Comparison of ENCODE assay signal across 7 cellular contexts in the genomic region with DNA sequence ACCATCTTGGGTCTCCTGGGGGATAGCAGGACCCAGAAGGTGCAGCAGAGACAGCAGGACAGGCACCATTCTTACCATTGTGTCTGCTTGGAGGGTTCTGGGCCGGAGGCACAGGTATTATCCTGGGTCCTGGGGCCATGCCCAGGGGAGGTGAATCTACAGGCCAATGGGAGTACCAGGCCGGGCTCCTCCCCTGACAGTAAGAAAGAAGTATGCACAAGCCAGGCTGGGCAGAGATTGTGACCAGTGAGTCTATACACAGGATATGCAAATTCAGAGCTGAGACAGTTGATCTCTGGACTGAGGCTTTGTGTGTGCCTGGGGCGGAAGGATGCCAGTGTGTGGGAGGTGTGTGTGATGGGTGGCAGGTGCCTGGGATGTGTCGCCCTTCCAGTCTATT. TPM values are rescaled to one million over a fixed set of nuclear protein-coding genes. Genes with fewer than 3 reads are reported as not detected.
DNase-seq lines count a peak whose midpoint lies in the region; ATAC-seq and TF ChIP-seq lines count a peak whose summit lies in the region.
"Not testable (repeated sequence)": the region's sequence is repeated elsewhere in the genome, so short reads cannot be mapped to it uniquely, and the experiment has no call there.

No MANE protein-coding gene starts in this region.

- not testable (repeated sequence) for H3K27me3 ChIP-seq in HUES6 (ENCODE audit: control insufficient read depth, insufficient read depth, low read length); body of pancreas

- ATAC-seq in GM18861 (IDR thresholded peaks at IDR 0.05; ENCODE audit: unreplicated experiment) (peak; percentile 87), GM21526 (IDR thresholded peaks at IDR 0.05; ENCODE audit: low FRiP score, unreplicated experiment) (peak; percentile 58), HG03060 (IDR thresholded peaks at IDR 0.05; ENCODE audit: low read depth, unreplicated experiment) (peak; percentile 75), SK-N-SH treated with all-trans-retinoic acid at 6 μM for 48 hours (peak; percentile 9; the same call in 2 of the 3 replicates), body of pancreas (peak; percentile 19), mucosa of descending colon (peak; percentile 57)

- not testable (repeated sequence) for H3K27ac ChIP-seq in HUES6 (ENCODE audit: low read depth, low read length); body of pancreas

- not testable (repeated sequence) for H3K9me3 ChIP-seq in HUES6 (ENCODE audit: control insufficient read depth, insufficient read depth, low read depth, low read length); body of pancreas; mucosa of descending colon

- not testable (repeated sequence) for DNase-seq in body of pancreas
- DNase-seq in mucosa of descending colon, result peak in 1 of 3 donors; percentile 13

- H3K9ac ChIP-seq in HUES6 (ENCODE audit: low read length), result peak overlapping the region; percentile 54

- TF ChIP-seq CTCF in body of pancreas (IDR thresholded peaks at IDR 0.05); mucosa of descending colon (IDR thresholded peaks at IDR 0.05): not testable (repeated sequence)

- intact Hi-C loops in body of pancreas (cut with DNase I), result not testable (repeated sequence)
- intact Hi-C loops in mucosa of descending colon (cut with DNase I, micrococcal nuclease), result loop anchor here in 1 of 2 donors (10.0 kb wide), 1 partner anchor 135 kb away; the partner anchor contains the start of gene AP1S1

- 62 to 68% methylated on average over 4 of the region's 4 CpGs for WGBS in body of pancreas, 2 donors

- not testable (repeated sequence) for H3K36me3 ChIP-seq in HUES6 (ENCODE audit: control insufficient read depth, insufficient read depth, low read length); body of pancreas (replicated peaks in 1 of 2; ENCODE audit: insufficient read depth in 1 of 2, low read depth in 2 of 2); mucosa of descending colon (ENCODE audit: low read depth)

- not testable (repeated sequence) for H3K4me3 ChIP-seq in HUES6 (ENCODE audit: low read depth, low read length); body of pancreas; mucosa of descending colon

- TF ChIP-seq POLR2A in body of pancreas (IDR thresholded peaks at IDR 0.05), result not testable (repeated sequence)

- H3K4me1 ChIP-seq in HUES6 (ENCODE audit: control insufficient read depth, insufficient read depth, low read length), result peaks cover 33% of the 10 kb centered on the region
- not testable (repeated sequence) for H3K4me1 ChIP-seq in body of pancreas; mucosa of descending colon (ENCODE audit: low read depth)

RNA-seq across cellular contexts. Expression of gene IFT22, which starts 31.9 kb away (rescaled TPM):
- total RNA-seq in body of pancreas (10 to 100 TPM; 18.7 to 31.0 TPM), mucosa of descending colon (10 to 100 TPM in 1 of 3 donors, 1 to 10 TPM in 2; 5.0 to 23.5 (median 5.5) TPM)

RNA-seq across cellular contexts. Expression of gene FIS1, which starts 44.8 kb away (rescaled TPM):
- total RNA-seq in body of pancreas, result 100 to 1,000 TPM in 1 of 2 donors, 10 to 100 TPM in 1; 88.2 to 148 TPM
- total RNA-seq in mucosa of descending colon, result 100 to 1,000 TPM; 131 to 168 (median 134) TPM

RNA-seq across cellular contexts. Expression of gene CLDN15, which starts 52.1 kb away (rescaled TPM):
- total RNA-seq in body of pancreas, result 10 to 100 TPM in 1 of 2 donors, 1 to 10 TPM in 1; 7.3 to 22.1 TPM
- 10 to 100 TPM; 14.6 to 23.7 (median 15.9) TPM for total RNA-seq in mucosa of descending colon

Comparison
In these comparisons a context has a peak if more than half of its experiments do, and no peak if none do; other contexts are left out.
1. ATAC-seq: peak in every context shown above with its lines; median percentile 87 in GM18861; 75 in HG03060; 58 in GM21526; 57 in mucosa of descending colon; 19 in body of pancreas; 9 in SK-N-SH treated with all-trans-retinoic acid at 6 μM for 48 hours.